Comparison of ENCODE assay signal across 8 cellular contexts in genomic region chr16:86508947-86509758, GRCh38. TPM values are rescaled to one million over a fixed set of nuclear protein-coding genes. Genes with fewer than 3 reads are reported as not detected.
DNase-seq lines count a peak whose midpoint lies in the region; ATAC-seq and TF ChIP-seq lines count a peak whose summit lies in the region.

No MANE protein-coding gene starts in this region.

- TF ChIP-seq CTCF in AG04449 (IDR thresholded peaks at IDR 0.05; ENCODE audit: insufficient read depth, low read length, missing control alignments) (no peak), H9 (conservative IDR thresholded peaks at IDR 0.05) (no peak), cardiac muscle cell (IDR thresholded peaks at IDR 0.05; ENCODE audit: low read depth, low read length) (no peak)

- H3K56ac ChIP-seq in H9 (ENCODE audit: insufficient read length, low read depth, low read length): no peak overlapping the region

- H2BK120ac ChIP-seq in H9 (ENCODE audit: low read depth, low read length, poor library complexity, severe bottlenecking): no peak overlapping the region

- WGBS in H9 (ENCODE audit: extremely low coverage, insufficient read length, low lambda C conversion rate): no CpG with 5 or more reads among the region's 79 CpGs

- peaks cover 93% of the 10 kb centered on the region for H3K27me3 ChIP-seq in H9 (ENCODE audit: insufficient read depth, low read length)
- H3K27me3 ChIP-seq in cardiac muscle cell: peaks cover 100% of the 10 kb centered on the region
- H3K27me3 ChIP-seq in rectal smooth muscle tissue (ENCODE audit: control insufficient read depth, insufficient read depth, low read length): peaks cover 11% of the 10 kb centered on the region

- H4K91ac ChIP-seq in H9 (ENCODE audit: insufficient read length, low read depth, low read length): no peak overlapping the region

- H3K4me3 ChIP-seq in AG04449 (ENCODE audit: low read depth, low read length) (peak overlapping the region; percentile 64), cardiac muscle cell (peak overlapping the region; percentile 34), rectal smooth muscle tissue (ENCODE audit: low read length) (peak overlapping the region; percentile 66)

- peaks cover 4 to 16% of the 10 kb centered on the region in 2 experiments; a peak in 4 of 5 replicates for H3K9me3 Mint-ChIP-seq in H9
- H3K9me3 Mint-ChIP-seq in activated CD8-positive, alpha-beta T cell treated with anti-CD3 and anti-CD28 coated beads, Interleukin-2, amount 10 ng/mL, durations not matched to agents 7 days and 5 days (ENCODE audit: insufficient read depth): no peaks in the 10 kb centered on the region

- no peak overlapping the region for H2BK5ac ChIP-seq in H9 (ENCODE audit: insufficient read length, low read length)

- H3K18ac ChIP-seq in H9 (ENCODE audit: insufficient read length, low read depth, low read length): no peak overlapping the region

- peak; percentile 48 for ATAC-seq in activated CD8-positive, alpha-beta T cell treated with anti-CD3 and anti-CD28 coated beads, Interleukin-2, amount 10 ng/mL, durations not matched to agents 7 days and 5 days
- no peak for ATAC-seq in HG03039 (IDR thresholded peaks at IDR 0.05; ENCODE audit: unreplicated experiment)

- H3K4me3 Mint-ChIP-seq in H9: peak overlapping the region; percentile 41 to 78
- peak overlapping the region; percentile 66 for H3K4me3 Mint-ChIP-seq in activated CD8-positive, alpha-beta T cell treated with anti-CD3 and anti-CD28 coated beads, Interleukin-2, amount 10 ng/mL, durations not matched to agents 7 days and 5 days

- H4K8ac ChIP-seq in H9 (replicated peaks; ENCODE audit: insufficient read length, low read depth, low read length): no peak overlapping the region

- H3K36me3 Mint-ChIP-seq in H9 (ENCODE audit: insufficient read depth in 1 of 3, low read depth in 3 of 3): 0 out of 7 replicates have a peak, but pooled peaks cover 0 to 2% (median 0%) of the 10 kb centered on the region in 3 experiments
- H3K36me3 Mint-ChIP-seq in activated CD8-positive, alpha-beta T cell treated with anti-CD3 and anti-CD28 coated beads, Interleukin-2, amount 10 ng/mL, durations not matched to agents 7 days and 5 days (ENCODE audit: low read depth): peaks cover 2% of the 10 kb centered on the region

- no peak overlapping the region for H3K27ac Mint-ChIP-seq in H9
- peak overlapping the region; percentile 43 for H3K27ac Mint-ChIP-seq in activated CD8-positive, alpha-beta T cell treated with anti-CD3 and anti-CD28 coated beads, Interleukin-2, amount 10 ng/mL, durations not matched to agents 7 days and 5 days

- peaks cover 12% of the 10 kb centered on the region for H3K23me2 ChIP-seq in H9 (ENCODE audit: insufficient read length, low read depth, low read length, poor library complexity, severe bottlenecking)

- no peaks in the 10 kb centered on the region for H4K20me1 ChIP-seq in H9 (ENCODE audit: control insufficient read depth, insufficient read depth, insufficient read length)

- H3K14ac ChIP-seq in H9 (ENCODE audit: insufficient read depth, low read length): no peak overlapping the region

- peaks cover 98% of the 10 kb centered on the region for H3K27me3 Mint-ChIP-seq in H9 (ENCODE audit: low read depth)
- peaks cover 68% of the 10 kb centered on the region for H3K27me3 Mint-ChIP-seq in activated CD8-positive, alpha-beta T cell treated with anti-CD3 and anti-CD28 coated beads, Interleukin-2, amount 10 ng/mL, durations not matched to agents 7 days and 5 days (ENCODE audit: low read depth)

- DNase-seq in AG04449 (ENCODE audit: low read depth, low spot score) (no peak), H9 (peak; percentile 50), cardiac muscle cell (ENCODE audit: low read depth in 1 of 2, low spot score in 1 of 2) (peak; percentile 53 to 77), NCI-H2196 treated with DMSO at 0.1 percent for 48 hours (lab: John Stamatoyannopoulos, UW; ENCODE audit: unreplicated experiment) (no peak), NCI-H187 (lab: John Stamatoyannopoulos, UW) (no peak)
- no peak for DNase-seq in activated CD8-positive, alpha-beta T cell treated with anti-CD3 and anti-CD28 coated beads, Interleukin-2, amount 10 ng/mL, durations not matched to agents 7 days and 5 days

- H3K27ac ChIP-seq in H9 (ENCODE audit: insufficient read length, low read depth, low read length) (no peak overlapping the region), cardiac muscle cell (no peak overlapping the region), rectal smooth muscle tissue (ENCODE audit: low read depth, low read length) (peak overlapping the region; percentile 99)

- H2BK12ac ChIP-seq in H9 (ENCODE audit: insufficient read length, low read depth, low read length): no peak overlapping the region

- no peak overlapping the region for H2BK20ac ChIP-seq in H9 (ENCODE audit: low read depth, low read length, poor library complexity, severe bottlenecking)

- H2BK15ac ChIP-seq in H9 (ENCODE audit: low read depth, low read length): no peak overlapping the region; the same call in 1 of the 2 replicates

- H3K4me2 ChIP-seq in H9 (ENCODE audit: insufficient read depth, insufficient read length, low read length): peak overlapping the region; percentile 26

- H4K5ac ChIP-seq in H9 (ENCODE audit: insufficient read length, low read depth, low read length): no peak overlapping the region

- no peak overlapping the region for H3T11ph ChIP-seq in H9 (ENCODE audit: low read length)

- no peaks in the 10 kb centered on the region for H3K9me3 ChIP-seq in H9 (ENCODE audit: control insufficient read depth, low read depth, low read length)
- H3K9me3 ChIP-seq in cardiac muscle cell (ENCODE audit: low read depth): no peaks in the 10 kb centered on the region

- H3K4me1 Mint-ChIP-seq in H9: peaks cover 23 to 55% of the 10 kb centered on the region in 2 experiments
- H3K4me1 Mint-ChIP-seq in activated CD8-positive, alpha-beta T cell treated with anti-CD3 and anti-CD28 coated beads, Interleukin-2, amount 10 ng/mL, durations not matched to agents 7 days and 5 days (ENCODE audit: low read depth): peaks cover 24% of the 10 kb centered on the region

- H3K4me1 ChIP-seq in H9 (ENCODE audit: insufficient read depth, low read length): no peaks in the 10 kb centered on the region
- H3K4me1 ChIP-seq in cardiac muscle cell (ENCODE audit: low read depth): no peaks in the 10 kb centered on the region
- no peaks in the 10 kb centered on the region for H3K4me1 ChIP-seq in rectal smooth muscle tissue (ENCODE audit: control insufficient read depth, insufficient read depth, low read length)

- H3K36me3 ChIP-seq in cardiac muscle cell (no peaks in the 10 kb centered on the region), rectal smooth muscle tissue (ENCODE audit: control insufficient read depth, insufficient read depth, low read length) (peaks cover 3% of the 10 kb centered on the region)

- CTCF ChIA-PET in AG04449 (lab: Yijun Ruan, JAX): interaction anchor here (1.0 to 1.5 kb wide), 3 partner anchors 11 to 167 kb away, joined by 3 to 7 read pairs (median 4); no protein-coding TSS in a partner anchor
- CTCF ChIA-PET in activated CD8-positive, alpha-beta T cell treated with anti-CD3 and anti-CD28 coated beads, Interleukin-2, amount 10 ng/mL, durations not matched to agents 7 days and 5 days (lab: Charles Lee): interaction anchor here (1.0 kb wide), 1 partner anchor 9 kb away, joined by 3 read pairs; no protein-coding TSS in a partner anchor

- no peaks in the 10 kb centered on the region for H3K79me1 ChIP-seq in H9 (ENCODE audit: insufficient read depth, low read depth, low read length, poor library complexity, severe bottlenecking)

- H3K23ac ChIP-seq in H9 (ENCODE audit: insufficient read length, low read depth, low read length): no peak overlapping the region

- H3K9ac ChIP-seq in H9 (ENCODE audit: extremely low read depth, insufficient read length, low read length) (no peak overlapping the region), rectal smooth muscle tissue (ENCODE audit: low read length) (peak overlapping the region; percentile 64)

- no peak overlapping the region for H3K4ac ChIP-seq in H9 (ENCODE audit: low read depth, low read length)

- H3K79me2 ChIP-seq in H9 (ENCODE audit: insufficient read depth, low read length): no peaks in the 10 kb centered on the region

- H2AK5ac ChIP-seq in H9 (ENCODE audit: insufficient read length, low read length): no peak overlapping the region

- no peak overlapping the region for H2AFZ ChIP-seq in H9 (ENCODE audit: low read length)

- POLR2A ChIA-PET in AG04449 (lab: Yijun Ruan, JAX): interaction anchor here (0.7 to 1.5 kb wide), 3 partner anchors 50 to 184 kb away, joined by 3 to 4 read pairs (median 4); no protein-coding TSS in a partner anchor
- POLR2A ChIA-PET in activated CD8-positive, alpha-beta T cell treated with anti-CD3 and anti-CD28 coated beads, Interleukin-2, amount 10 ng/mL, durations not matched to agents 7 days and 5 days (lab: Charles Lee): no interaction called here

RNA-seq across cellular contexts. Expression of gene FOXF1, which starts 1.2 kb away (rescaled TPM):
- total RNA-seq in H9 (2021): not detected in 2 replicates
- total RNA-seq in activated CD8-positive, alpha-beta T cell treated with anti-CD3 and anti-CD28 coated beads, Interleukin-2, amount 10 ng/mL, durations not matched to agents 7 days and 5 days: not detected
- total RNA-seq in cardiac muscle cell: 2.6 and 3.5 TPM in 2 replicates
- 3.8 and 4.4 TPM in 2 replicates for polyA plus RNA-seq in cardiac muscle cell

RNA-seq across cellular contexts. Expression of gene MTHFSD, which starts 45.9 kb away (rescaled TPM):
- total RNA-seq in H9 (2021) (3.4 and 4.7 TPM in 2 replicates), cardiac muscle cell (17.8 and 36.0 TPM in 2 replicates)
- total RNA-seq in activated CD8-positive, alpha-beta T cell treated with anti-CD3 and anti-CD28 coated beads, Interleukin-2, amount 10 ng/mL, durations not matched to agents 7 days and 5 days: 10 to 100 TPM; 22.8 to 25.9 TPM
- 23.0 and 28.8 TPM in 2 replicates for polyA plus RNA-seq in cardiac muscle cell

RNA-seq across cellular contexts. Expression of gene FOXC2, which starts 57.5 kb away (rescaled TPM):
- total RNA-seq in H9 (2021): 0.07 TPM in 1 of 2 replicates, not detected in the other
- total RNA-seq in activated CD8-positive, alpha-beta T cell treated with anti-CD3 and anti-CD28 coated beads, Interleukin-2, amount 10 ng/mL, durations not matched to agents 7 days and 5 days: not detected
- total RNA-seq in cardiac muscle cell: 0.56 and 2.4 TPM in 2 replicates
- polyA plus RNA-seq in cardiac muscle cell: 3.7 and 10.5 TPM in 2 replicates

Comparison
In these comparisons a context has a peak if more than half of its experiments do, and no peak if none do; other contexts are left out.
1. DNase-seq: peak in H9 (single experiment) and cardiac muscle cell (2 of 2); none in AG04449 (single experiment), activated CD8-positive, alpha-beta T cell treated with anti-CD3 and anti-CD28 coated beads, Interleukin-2, amount 10 ng/mL, durations not matched to agents 7 days and 5 days (single experiment), NCI-H2196 treated with DMSO at 0.1 percent for 48 hours (single experiment) and NCI-H187 (0 of 2).
2. Peak in every context shown above with its lines, with median percentiles within 50 percentile points of each other: H3K4me3 ChIP-seq.